1 cellular context compared by ENCODE assay signal in the genomic region with DNA sequence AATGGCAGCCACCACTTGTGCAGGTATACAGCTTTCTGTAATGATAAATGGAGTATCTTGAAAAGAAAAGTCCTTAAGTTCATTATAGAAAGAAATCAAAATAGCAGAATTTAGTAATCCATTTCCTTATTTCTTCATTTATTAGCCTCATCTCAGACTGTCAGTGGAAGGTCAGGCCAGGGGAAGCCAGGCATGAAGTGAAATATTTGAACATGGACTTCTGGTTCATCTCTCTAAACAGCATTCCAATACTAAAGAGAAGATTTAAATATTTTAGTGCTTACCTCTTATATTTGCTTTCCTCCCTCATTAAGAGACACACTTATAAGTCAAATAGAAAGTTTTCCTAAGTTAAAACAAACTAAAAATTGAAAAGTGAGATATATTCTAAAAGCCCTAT.
TF ChIP-seq lines count a peak whose summit lies in the region.

No MANE protein-coding gene starts in this region.

TF ChIP-seq in SK-N-SH, 30 proteins besides CTCF, POLR2A, EP300 and RAD21 (continued from another document):
- TF ChIP-seq, protein P1, sequence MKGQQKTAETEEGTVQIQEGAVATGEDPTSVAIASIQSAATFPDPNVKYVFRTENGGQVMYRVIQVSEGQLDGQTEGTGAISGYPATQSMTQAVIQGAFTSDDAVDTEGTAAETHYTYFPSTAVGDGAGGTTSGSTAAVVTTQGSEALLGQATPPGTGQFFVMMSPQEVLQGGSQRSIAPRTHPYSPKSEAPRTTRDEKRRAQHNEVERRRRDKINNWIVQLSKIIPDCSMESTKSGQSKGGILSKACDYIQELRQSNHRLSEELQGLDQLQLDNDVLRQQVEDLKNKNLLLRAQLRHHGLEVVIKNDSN (IDR thresholded peaks at IDR 0.05; ENCODE audit: borderline replicate concordance, low read depth): no peak
- TF ChIP-seq RCOR1 (IDR thresholded peaks at IDR 0.05; ENCODE audit: low read length) (no peak), ELF1 (IDR thresholded peaks at IDR 0.05) (no peak), TCF12 (IDR thresholded peaks at IDR 0.05) (no peak), MXI1 (IDR thresholded peaks at IDR 0.05; ENCODE audit: low read depth, low read length) (no peak), NRF1 (IDR thresholded peaks at IDR 0.05; ENCODE audit: low read depth, low read length) (no peak), SMC3 (IDR thresholded peaks at IDR 0.05; ENCODE audit: low read depth, low read length) (no peak), MEF2A (IDR thresholded peaks at IDR 0.05; ENCODE audit: borderline replicate concordance, low read depth) (no peak)
- TF ChIP-seq, protein P2, sequence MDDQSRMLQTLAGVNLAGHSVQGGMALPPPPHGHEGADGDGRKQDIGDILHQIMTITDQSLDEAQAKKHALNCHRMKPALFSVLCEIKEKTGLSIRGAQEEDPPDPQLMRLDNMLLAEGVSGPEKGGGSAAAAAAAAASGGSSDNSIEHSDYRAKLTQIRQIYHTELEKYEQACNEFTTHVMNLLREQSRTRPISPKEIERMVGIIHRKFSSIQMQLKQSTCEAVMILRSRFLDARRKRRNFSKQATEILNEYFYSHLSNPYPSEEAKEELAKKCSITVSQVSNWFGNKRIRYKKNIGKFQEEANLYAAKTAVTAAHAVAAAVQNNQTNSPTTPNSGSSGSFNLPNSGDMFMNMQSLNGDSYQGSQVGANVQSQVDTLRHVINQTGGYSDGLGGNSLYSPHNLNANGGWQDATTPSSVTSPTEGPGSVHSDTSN (IDR thresholded peaks at IDR 0.05): no peak
- TF ChIP-seq, protein P3, sequence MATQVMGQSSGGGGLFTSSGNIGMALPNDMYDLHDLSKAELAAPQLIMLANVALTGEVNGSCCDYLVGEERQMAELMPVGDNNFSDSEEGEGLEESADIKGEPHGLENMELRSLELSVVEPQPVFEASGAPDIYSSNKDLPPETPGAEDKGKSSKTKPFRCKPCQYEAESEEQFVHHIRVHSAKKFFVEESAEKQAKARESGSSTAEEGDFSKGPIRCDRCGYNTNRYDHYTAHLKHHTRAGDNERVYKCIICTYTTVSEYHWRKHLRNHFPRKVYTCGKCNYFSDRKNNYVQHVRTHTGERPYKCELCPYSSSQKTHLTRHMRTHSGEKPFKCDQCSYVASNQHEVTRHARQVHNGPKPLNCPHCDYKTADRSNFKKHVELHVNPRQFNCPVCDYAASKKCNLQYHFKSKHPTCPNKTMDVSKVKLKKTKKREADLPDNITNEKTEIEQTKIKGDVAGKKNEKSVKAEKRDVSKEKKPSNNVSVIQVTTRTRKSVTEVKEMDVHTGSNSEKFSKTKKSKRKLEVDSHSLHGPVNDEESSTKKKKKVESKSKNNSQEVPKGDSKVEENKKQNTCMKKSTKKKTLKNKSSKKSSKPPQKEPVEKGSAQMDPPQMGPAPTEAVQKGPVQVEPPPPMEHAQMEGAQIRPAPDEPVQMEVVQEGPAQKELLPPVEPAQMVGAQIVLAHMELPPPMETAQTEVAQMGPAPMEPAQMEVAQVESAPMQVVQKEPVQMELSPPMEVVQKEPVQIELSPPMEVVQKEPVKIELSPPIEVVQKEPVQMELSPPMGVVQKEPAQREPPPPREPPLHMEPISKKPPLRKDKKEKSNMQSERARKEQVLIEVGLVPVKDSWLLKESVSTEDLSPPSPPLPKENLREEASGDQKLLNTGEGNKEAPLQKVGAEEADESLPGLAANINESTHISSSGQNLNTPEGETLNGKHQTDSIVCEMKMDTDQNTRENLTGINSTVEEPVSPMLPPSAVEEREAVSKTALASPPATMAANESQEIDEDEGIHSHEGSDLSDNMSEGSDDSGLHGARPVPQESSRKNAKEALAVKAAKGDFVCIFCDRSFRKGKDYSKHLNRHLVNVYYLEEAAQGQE (IDR thresholded peaks at IDR 0.05; ENCODE audit: low read depth, low read length): no peak
- TF ChIP-seq, protein P4, sequence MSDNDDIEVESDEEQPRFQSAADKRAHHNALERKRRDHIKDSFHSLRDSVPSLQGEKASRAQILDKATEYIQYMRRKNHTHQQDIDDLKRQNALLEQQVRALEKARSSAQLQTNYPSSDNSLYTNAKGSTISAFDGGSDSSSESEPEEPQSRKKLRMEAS (IDR thresholded peaks at IDR 0.05; ENCODE audit: low read depth): no peak
TF ChIP-seq in SK-N-SH: peak in this region for 0.
